ENCODE assay signal across 1 cellular context in the genomic region with DNA sequence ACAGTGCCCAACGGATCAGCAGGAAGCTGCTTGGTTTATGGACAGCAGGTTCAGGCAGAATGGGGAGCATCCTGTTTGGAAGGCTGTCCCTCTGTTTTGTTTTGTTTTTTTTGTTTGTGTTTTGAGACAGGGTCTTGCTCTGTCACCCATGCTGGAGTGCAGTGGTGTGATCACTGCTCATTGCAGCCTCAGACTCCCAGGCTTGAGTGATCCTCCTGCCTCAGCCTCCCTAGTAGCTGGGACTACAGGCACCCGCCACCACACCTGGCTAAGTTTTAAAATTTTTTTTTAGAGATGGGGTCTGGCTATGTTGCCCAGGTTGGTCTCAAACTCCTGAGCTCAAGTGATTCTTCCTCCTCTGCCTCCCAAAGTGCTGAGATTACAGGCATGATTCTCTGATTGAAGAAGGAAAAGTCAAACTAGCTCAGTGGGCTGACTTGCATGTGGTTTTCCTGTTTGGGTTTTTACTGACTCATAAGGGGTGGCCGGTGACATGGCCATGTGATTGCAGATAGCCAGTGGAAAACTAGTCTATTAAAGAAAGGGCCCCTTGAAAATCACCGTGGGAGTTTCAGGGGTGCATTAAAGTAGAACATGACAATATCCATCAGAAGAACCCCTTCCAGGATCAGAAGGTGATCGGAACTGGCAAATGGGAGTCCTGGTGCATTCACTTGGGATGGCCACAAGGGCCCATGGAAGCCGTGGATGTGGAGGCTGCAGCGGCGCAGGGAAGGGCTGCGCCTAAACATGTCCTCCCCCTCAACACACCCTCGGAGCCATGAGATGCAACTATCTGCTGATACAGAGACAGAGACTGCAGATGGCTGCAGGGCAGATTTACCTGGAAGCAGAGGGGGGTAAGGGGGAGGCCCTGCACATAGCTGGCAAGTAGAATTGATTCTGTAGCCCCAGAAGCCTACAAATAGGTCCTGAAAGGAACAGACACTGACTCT.
TF ChIP-seq lines count a peak whose summit lies in the region.

No MANE protein-coding gene starts in this region.

TF ChIP-seq in GM12891, 5 proteins besides CTCF, POLR2A, EP300 and RAD21:
- TF ChIP-seq TAF1 (IDR thresholded peaks at IDR 0.05; ENCODE audit: low read depth, low read length) = no peak
- TF ChIP-seq POU2F2 (IDR thresholded peaks at IDR 0.05; ENCODE audit: low read depth, low read length) = no peak
- no peak for TF ChIP-seq PAX5 (IDR thresholded peaks at IDR 0.05; ENCODE audit: insufficient read depth, low read length, severe bottlenecking)
- no peak for TF ChIP-seq SPI1 (IDR thresholded peaks at IDR 0.05; ENCODE audit: low read depth, low read length)
- TF ChIP-seq POLR2AphosphoS5 (IDR thresholded peaks at IDR 0.05; ENCODE audit: low read depth, low read length) = no peak
